In genomic region chr2:112756207-112756606, GRCh38 we compare ENCODE assay signal across 20 cellular contexts. TPM values are rescaled to one million over a fixed set of nuclear protein-coding genes. Genes with fewer than 3 reads are reported as not detected.
"Had no signal": no experiment of that assay in that cellular context is flagged by ENCODE, and none has a peak within 500 bp of the region (broad histone marks: within the 10 kb centered on the region; RNA-seq: fewer than 3 reads in every experiment).

No MANE protein-coding gene starts in this region.

- H3K36me3 Mint-ChIP-seq: activated naive CD4-positive, alpha-beta T cell treated with anti-CD3 and anti-CD28 coated beads, Interleukin-2, amount 50 U/mL, for 24 hours had no signal

- H3K27me3 Mint-ChIP-seq: activated CD4-positive, alpha-beta T cell treated with anti-CD3 and anti-CD28 coated beads for 36 hours; activated CD8-positive, alpha-beta T cell treated with anti-CD3 and anti-CD28 coated beads for 36 hours; activated naive CD4-positive, alpha-beta T cell treated with anti-CD3 and anti-CD28 coated beads, Interleukin-2, amount 50 U/mL, for 24 hours; stimulated activated naive CD8-positive, alpha-beta T cell treated with anti-CD3 and anti-CD28 coated beads, Interleukin-15, amount 100 ng/mL, for 72 hours had no signal

- H3K9me3 ChIP-seq: adrenal gland, ovary, sigmoid colon, spleen, thoracic aorta had no signal

- H3K36me3 ChIP-seq: adrenal gland, ovary, sigmoid colon, spleen, thoracic aorta had no signal

- ATAC-seq: activated CD4-positive, alpha-beta T cell treated with anti-CD3 and anti-CD28 coated beads for 36 hours; activated CD8-positive, alpha-beta T cell treated with anti-CD3 and anti-CD28 coated beads for 36 hours; esophagus mucosa; stimulated activated naive CD8-positive, alpha-beta T cell treated with anti-CD3 and anti-CD28 coated beads, Interleukin-15, amount 100 ng/mL, for 72 hours had no signal

- H3K27ac ChIP-seq: adrenal gland, cardiac muscle cell, ovary, sigmoid colon, thoracic aorta, VCaP had no signal

- H3K4me1 Mint-ChIP-seq: activated naive CD4-positive, alpha-beta T cell treated with anti-CD3 and anti-CD28 coated beads, Interleukin-2, amount 50 U/mL, for 24 hours had no signal

- H3K4me1 ChIP-seq: adrenal gland had no signal

- DNase-seq: activated CD4-positive, alpha-beta T cell treated with anti-CD3 and anti-CD28 coated beads for 36 hours; activated CD8-positive, alpha-beta T cell treated with anti-CD3 and anti-CD28 coated beads for 36 hours; activated effector memory CD4-positive, alpha-beta T cell treated with anti-CD3 and anti-CD28 coated beads, Interleukin-2, amount 50 U/mL, for 16 hours; activated T-cell treated with anti-CD3 and anti-CD28 coated beads, Interleukin-2, amount 50 U/mL, for 48 hours; adrenal gland; ovary; sigmoid colon; spleen; stimulated activated naive CD8-positive, alpha-beta T cell treated with anti-CD3 and anti-CD28 coated beads, Interleukin-15, amount 100 ng/mL, for 72 hours; T1000 had no signal

- H3K4me3 ChIP-seq: adrenal gland, cardiac muscle cell, ovary, sigmoid colon, spleen, thoracic aorta had no signal

- H3K27ac Mint-ChIP-seq: activated CD4-positive, alpha-beta T cell treated with anti-CD3 and anti-CD28 coated beads for 36 hours; activated CD8-positive, alpha-beta T cell treated with anti-CD3 and anti-CD28 coated beads for 36 hours; activated naive CD4-positive, alpha-beta T cell treated with anti-CD3 and anti-CD28 coated beads, Interleukin-2, amount 50 U/mL, for 24 hours; stimulated activated naive CD8-positive, alpha-beta T cell treated with anti-CD3 and anti-CD28 coated beads, Interleukin-15, amount 100 ng/mL, for 72 hours had no signal

- H3K4me3 Mint-ChIP-seq: activated CD4-positive, alpha-beta T cell treated with anti-CD3 and anti-CD28 coated beads for 36 hours; activated CD8-positive, alpha-beta T cell treated with anti-CD3 and anti-CD28 coated beads for 36 hours; activated naive CD4-positive, alpha-beta T cell treated with anti-CD3 and anti-CD28 coated beads, Interleukin-2, amount 50 U/mL, for 24 hours; stimulated activated naive CD8-positive, alpha-beta T cell treated with anti-CD3 and anti-CD28 coated beads, Interleukin-15, amount 100 ng/mL, for 72 hours had no signal

- H3K27me3 ChIP-seq: adrenal gland, cardiac muscle cell, ovary, sigmoid colon, spleen had no signal

- H3K9me3 Mint-ChIP-seq: activated CD8-positive, alpha-beta T cell treated with anti-CD3 and anti-CD28 coated beads for 36 hours; activated naive CD4-positive, alpha-beta T cell treated with anti-CD3 and anti-CD28 coated beads, Interleukin-2, amount 50 U/mL, for 24 hours; stimulated activated naive CD8-positive, alpha-beta T cell treated with anti-CD3 and anti-CD28 coated beads, Interleukin-15, amount 100 ng/mL, for 72 hours had no signal

RNA-seq across cellular contexts. Expression of gene CKAP2L, which starts 8.2 kb away (rescaled TPM):
- total RNA-seq: mesenteric fat pad had no signal

RNA-seq across cellular contexts. Expression of gene IL1A, which starts 28.1 kb away (rescaled TPM):
- total RNA-seq: cardiac muscle cell, mesenteric fat pad, sigmoid colon had no signal
- polyA plus RNA-seq: cardiac muscle cell, liver had no signal

RNA-seq across cellular contexts. Expression of gene NT5DC4, which starts 35.4 kb away (rescaled TPM):
- total RNA-seq: activated CD4-positive, alpha-beta T cell treated with anti-CD3 and anti-CD28 coated beads for 36 hours; activated CD8-positive, alpha-beta T cell treated with anti-CD3 and anti-CD28 coated beads for 36 hours; cardiac muscle cell; esophagus mucosa; kidney epithelial cell; mesenteric fat pad; ovary; sigmoid colon; thoracic aorta; ureter had no signal
- polyA plus RNA-seq: cardiac muscle cell, liver, neural cell, ovary had no signal
